In the genomic region with DNA sequence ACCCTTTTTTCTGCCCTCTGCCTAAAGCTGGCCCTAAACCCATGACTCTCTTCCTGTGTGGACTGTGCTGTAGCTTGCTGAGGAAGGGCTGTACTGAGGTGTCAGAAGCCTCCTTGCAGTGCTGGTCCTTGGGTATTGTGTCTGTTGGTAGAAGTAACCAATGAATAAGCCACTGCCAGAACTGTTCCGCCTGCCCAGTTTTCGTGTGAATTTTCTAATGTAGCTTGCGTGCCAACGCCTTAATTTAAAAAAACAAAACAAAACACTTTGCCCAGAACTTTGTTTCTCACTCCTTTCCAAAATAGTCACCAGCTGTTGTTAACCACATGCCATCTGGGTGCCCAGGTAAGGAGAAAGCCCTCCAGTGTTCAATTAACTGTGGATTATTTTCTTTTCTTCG, we compare ENCODE assay signal across 8 cellular contexts.
A peak's percentile ranks its signal among the peaks of the same experiment; 100 is the strongest.
DNase-seq lines count a peak whose midpoint lies in the region; ATAC-seq and TF ChIP-seq lines count a peak whose summit lies in the region.

No MANE protein-coding gene starts in this region.

- TF ChIP-seq CTCF in upper lobe of left lung (IDR thresholded peaks at IDR 0.05) (no peak), Calu3 (IDR thresholded peaks at IDR 0.05; ENCODE audit: unreplicated experiment) (no peak)

- intact Hi-C loops in Calu3 (cut with micrococcal nuclease; ENCODE audit: unreplicated experiment), result no loop called here

- peaks cover 34 to 73% (median 47%) of the 10 kb centered on the region in 4 donors for H3K36me3 ChIP-seq in upper lobe of left lung

- DNase-seq in Ammon's horn (ENCODE audit: low spot score), result peak; percentile 18
- no peak for DNase-seq in activated naive CD4-positive, alpha-beta T cell treated with anti-CD3 and anti-CD28 coated beads, Interleukin-2, amount 50 U/mL, for 72 hours (ENCODE audit: low spot score in 2 of 2)
- DNase-seq in upper lobe of left lung, result no peak
- DNase-seq in cerebellar cortex (ENCODE audit: low spot score), result no peak
- no peak for DNase-seq in Calu3
- no peak for DNase-seq in NCI-H748 (lab: John Stamatoyannopoulos, UW; ENCODE audit: unreplicated experiment)

- ATAC-seq in HG03354 (IDR thresholded peaks at IDR 0.05; ENCODE audit: poor library complexity, severe bottlenecking, unreplicated experiment) (peak; percentile 59), upper lobe of left lung (ENCODE audit: low FRiP score in 2 of 2) (no peak)
- peak; percentile 32 to 53 for ATAC-seq in activated naive CD4-positive, alpha-beta T cell treated with anti-CD3 and anti-CD28 coated beads, Interleukin-2, amount 50 U/mL, for 72 hours

- H3K27ac Mint-ChIP-seq in activated naive CD4-positive, alpha-beta T cell treated with anti-CD3 and anti-CD28 coated beads, Interleukin-2, amount 50 U/mL, for 72 hours, result peak overlapping the region; percentile 92 to 100
- H3K27ac Mint-ChIP-seq in Calu3 (ENCODE audit: unreplicated experiment), result no peak overlapping the region

- H3K9me3 ChIP-seq in upper lobe of left lung, result no peaks in the 10 kb centered on the region

- no peak overlapping the region for H3K4me3 ChIP-seq in upper lobe of left lung

- H3K9me3 Mint-ChIP-seq in activated naive CD4-positive, alpha-beta T cell treated with anti-CD3 and anti-CD28 coated beads, Interleukin-2, amount 50 U/mL, for 72 hours, result no peaks in the 10 kb centered on the region
- no peaks in the 10 kb centered on the region for H3K9me3 Mint-ChIP-seq in Calu3 (ENCODE audit: low read depth, unreplicated experiment)

- CTCF ChIA-PET in Calu3 (lab: Charles Lee), result no interaction called here

- no peaks in the 10 kb centered on the region for H3K4me1 Mint-ChIP-seq in Calu3 (ENCODE audit: low read depth, unreplicated experiment)

- no peaks in the 10 kb centered on the region for H3K27me3 Mint-ChIP-seq in Calu3 (ENCODE audit: unreplicated experiment)

- WGBS in upper lobe of left lung, 2 donors, result 60 to 70% methylated on average over 5 of the region's 5 CpGs

- TF ChIP-seq EP300 in upper lobe of left lung (IDR thresholded peaks at IDR 0.05), result no peak

- peaks cover 22 to 39% of the 10 kb centered on the region in 2 donors for H3K36me3 Mint-ChIP-seq in activated naive CD4-positive, alpha-beta T cell treated with anti-CD3 and anti-CD28 coated beads, Interleukin-2, amount 50 U/mL, for 72 hours
- H3K36me3 Mint-ChIP-seq in Calu3 (ENCODE audit: insufficient read depth, unreplicated experiment), result peaks cover 22% of the 10 kb centered on the region

- peaks cover 37 to 58% (median 50%) of the 10 kb centered on the region in 4 donors for H3K4me1 ChIP-seq in upper lobe of left lung

- TF ChIP-seq POLR2A in GM19193 (IDR thresholded peaks at IDR 0.05; ENCODE audit: extremely low read depth, insufficient read depth, insufficient read length) (peak; percentile 63), upper lobe of left lung (IDR thresholded peaks at IDR 0.05) (peak in 1 of 4 donors; percentile 51)

- BruUV-seq in Calu3 (replicated peaks; lab: Mats Ljungman, UMichigan), result no TSS peak

- peak overlapping the region; percentile 13 to 81 (median 68) for H3K27ac ChIP-seq in upper lobe of left lung

- no peaks in the 10 kb centered on the region for H3K27me3 ChIP-seq in upper lobe of left lung

- H3K4me3 Mint-ChIP-seq in Calu3 (ENCODE audit: low read depth, unreplicated experiment), result no peak overlapping the region

Comparison
In these comparisons a context has a peak if more than half of its experiments do, and no peak if none do; other contexts are left out.
1. ATAC-seq: peak in HG03354 (single experiment) and activated naive CD4-positive, alpha-beta T cell treated with anti-CD3 and anti-CD28 coated beads, Interleukin-2, amount 50 U/mL, for 72 hours (2 of 2); none in upper lobe of left lung (0 of 2).